10 cellular contexts compared by ENCODE assay signal in the genomic region with DNA sequence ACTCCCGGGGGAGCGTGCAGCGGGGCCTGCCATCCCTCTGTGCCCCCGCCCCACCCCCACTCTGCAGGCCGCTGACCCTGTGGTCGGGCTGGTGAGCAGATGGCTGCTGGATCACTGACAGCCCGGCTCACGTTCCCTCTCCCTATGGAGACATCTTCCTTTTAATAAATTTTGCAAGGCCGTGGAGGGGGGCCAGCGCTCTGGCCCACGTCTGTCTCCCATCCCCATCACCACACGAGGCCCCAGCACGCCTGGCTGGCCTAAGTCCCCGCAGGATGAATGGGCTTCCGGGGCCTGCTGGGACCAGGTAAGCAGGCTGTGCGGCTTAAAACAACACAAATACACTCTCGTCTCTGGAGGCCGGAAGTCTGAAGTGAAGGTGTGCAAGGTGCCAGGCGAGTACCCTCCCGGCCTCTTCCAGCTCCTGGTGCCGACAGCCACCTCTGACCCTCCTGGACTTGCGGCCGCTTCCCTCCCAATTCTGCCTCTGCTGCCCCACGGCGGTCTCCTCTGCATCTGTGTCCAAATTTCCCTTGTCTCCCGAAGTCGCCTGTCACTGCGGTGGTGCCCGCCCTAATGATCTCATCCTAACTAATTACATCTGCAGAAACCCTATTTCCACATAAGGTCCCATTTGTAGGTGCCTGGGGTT. TPM values are rescaled to one million over a fixed set of nuclear protein-coding genes. Genes with fewer than 3 reads are reported as not detected.
A peak's percentile ranks its signal among the peaks of the same experiment; 100 is the strongest.
DNase-seq lines count a peak whose midpoint lies in the region; ATAC-seq and TF ChIP-seq lines count a peak whose summit lies in the region.
"Had no signal": no experiment of that assay in that cellular context is flagged by ENCODE, and none has a peak within 500 bp of the region (broad histone marks: within the 10 kb centered on the region; RNA-seq: fewer than 3 reads in every experiment).

No MANE protein-coding gene starts in this region.

- no peaks in the 10 kb centered on the region for H3K27me3 ChIP-seq in ectodermal cell (ENCODE audit: control insufficient read depth, insufficient read depth, low read length, poor library complexity, severe bottlenecking)
- H3K27me3 ChIP-seq in lower lobe of right lung (ENCODE audit: low read depth), result no peaks in the 10 kb centered on the region
- H3K27me3 ChIP-seq in vagina, result no peaks in the 10 kb centered on the region

- H3K4me1 ChIP-seq in ectodermal cell (ENCODE audit: control insufficient read depth, insufficient read depth, low read length), result peaks cover 13% of the 10 kb centered on the region
- peaks cover 46% of the 10 kb centered on the region for H3K4me1 ChIP-seq in lower lobe of right lung
- H3K4me1 ChIP-seq in vagina, result peaks cover 17% of the 10 kb centered on the region

- no peak for ATAC-seq in lower lobe of right lung
- no peak for ATAC-seq in GM21825 (IDR thresholded peaks at IDR 0.05; ENCODE audit: unreplicated experiment)

- H3K27ac Mint-ChIP-seq in activated CD4-positive, alpha-beta memory T cell treated with anti-CD3 and anti-CD28 coated beads for 36 hours, result peak overlapping the region; percentile 4
- H3K27ac Mint-ChIP-seq in activated CD4-positive, alpha-beta memory T cell treated with anti-CD3 and anti-CD28 coated beads, Interleukin-2, amount 10 ng/mL, durations not matched to agents 7 days and 5 days, result no peak overlapping the region

- no peak for TF ChIP-seq CTCF in lower lobe of right lung (IDR thresholded peaks at IDR 0.05)
- TF ChIP-seq CTCF in vagina (IDR thresholded peaks at IDR 0.05), result no peak

- no peak overlapping the region for H3K4me3 Mint-ChIP-seq in activated CD4-positive, alpha-beta memory T cell treated with anti-CD3 and anti-CD28 coated beads for 36 hours
- H3K4me3 Mint-ChIP-seq in activated CD4-positive, alpha-beta memory T cell treated with anti-CD3 and anti-CD28 coated beads, Interleukin-2, amount 10 ng/mL, durations not matched to agents 7 days and 5 days, result no peak overlapping the region

- H3K4me1 Mint-ChIP-seq in activated CD4-positive, alpha-beta memory T cell treated with anti-CD3 and anti-CD28 coated beads for 36 hours (ENCODE audit: low read depth), result no peaks in the 10 kb centered on the region
- H3K4me1 Mint-ChIP-seq in activated CD4-positive, alpha-beta memory T cell treated with anti-CD3 and anti-CD28 coated beads, Interleukin-2, amount 10 ng/mL, durations not matched to agents 7 days and 5 days, result peaks cover 1% of the 10 kb centered on the region

- no peaks in the 10 kb centered on the region for H3K9me3 ChIP-seq in ectodermal cell (ENCODE audit: control insufficient read depth, low read length)
- H3K9me3 ChIP-seq in lower lobe of right lung, result no peaks in the 10 kb centered on the region
- no peaks in the 10 kb centered on the region for H3K9me3 ChIP-seq in vagina

- H3K36me3 ChIP-seq in ectodermal cell (ENCODE audit: control insufficient read depth, insufficient read depth, low read length) (no peaks in the 10 kb centered on the region), lower lobe of right lung (peaks cover 6% of the 10 kb centered on the region), vagina (no peaks in the 10 kb centered on the region)

- 45 to 51% methylated on average over 29 of the region's 29 CpGs for WGBS in ectodermal cell, 2 experiments

- CTCF ChIA-PET in activated CD4-positive, alpha-beta memory T cell treated with anti-CD3 and anti-CD28 coated beads for 36 hours (lab: Charles Lee), result no interaction called here
- CTCF ChIA-PET in activated CD4-positive, alpha-beta memory T cell treated with anti-CD3 and anti-CD28 coated beads, Interleukin-2, amount 10 ng/mL, durations not matched to agents 7 days and 5 days (lab: Charles Lee), result no interaction called here

- POLR2A ChIA-PET in activated CD4-positive, alpha-beta memory T cell treated with anti-CD3 and anti-CD28 coated beads for 36 hours (lab: Charles Lee), result no interaction called here
- POLR2A ChIA-PET in activated CD4-positive, alpha-beta memory T cell treated with anti-CD3 and anti-CD28 coated beads, Interleukin-2, amount 10 ng/mL, durations not matched to agents 7 days and 5 days (lab: Charles Lee), result no interaction called here

- intact Hi-C loops in activated CD4-positive, alpha-beta memory T cell treated with anti-CD3 and anti-CD28 coated beads for 36 hours (cut with micrococcal nuclease), result no loop called here
- intact Hi-C loops in lower lobe of right lung (cut with DNase I) (no loop called here), vagina (cut with DNase I) (no loop called here)

- no peaks in the 10 kb centered on the region for H3K36me3 Mint-ChIP-seq in activated CD4-positive, alpha-beta memory T cell treated with anti-CD3 and anti-CD28 coated beads for 36 hours
- no peaks in the 10 kb centered on the region for H3K36me3 Mint-ChIP-seq in activated CD4-positive, alpha-beta memory T cell treated with anti-CD3 and anti-CD28 coated beads, Interleukin-2, amount 10 ng/mL, durations not matched to agents 7 days and 5 days (ENCODE audit: low read depth)

- H3K27ac ChIP-seq in ectodermal cell (ENCODE audit: insufficient read depth, low read depth, low read length, poor library complexity, severe bottlenecking) (peak overlapping the region; percentile 37), lower lobe of right lung (peak overlapping the region; percentile 77), vagina (peak overlapping the region; percentile 61)

- no peaks in the 10 kb centered on the region for H3K27me3 Mint-ChIP-seq in activated CD4-positive, alpha-beta memory T cell treated with anti-CD3 and anti-CD28 coated beads for 36 hours
- no peaks in the 10 kb centered on the region for H3K27me3 Mint-ChIP-seq in activated CD4-positive, alpha-beta memory T cell treated with anti-CD3 and anti-CD28 coated beads, Interleukin-2, amount 10 ng/mL, durations not matched to agents 7 days and 5 days

- no peak for DNase-seq in activated CD4-positive, alpha-beta memory T cell treated with anti-CD3 and anti-CD28 coated beads for 36 hours
- DNase-seq in activated CD4-positive, alpha-beta memory T cell treated with anti-CD3 and anti-CD28 coated beads, Interleukin-2, amount 10 ng/mL, durations not matched to agents 7 days and 5 days, result no peak
- DNase-seq in lower lobe of right lung (no peak), vagina (ENCODE audit: extremely low spot score in 2 of 2) (no peak), AG08395 (ENCODE audit: low spot score) (no peak), kidney tubule cell (ENCODE audit: low spot score) (no peak)
- DNase-seq: KG1 had no signal

- no peak for TF ChIP-seq POLR2A in vagina (IDR thresholded peaks at IDR 0.05)

- no peaks in the 10 kb centered on the region for H3K9me3 Mint-ChIP-seq in activated CD4-positive, alpha-beta memory T cell treated with anti-CD3 and anti-CD28 coated beads for 36 hours
- no peaks in the 10 kb centered on the region for H3K9me3 Mint-ChIP-seq in activated CD4-positive, alpha-beta memory T cell treated with anti-CD3 and anti-CD28 coated beads, Interleukin-2, amount 10 ng/mL, durations not matched to agents 7 days and 5 days

- H3K4me3 ChIP-seq in ectodermal cell (ENCODE audit: insufficient read depth, low read depth, low read length) (peak overlapping the region; percentile 6), lower lobe of right lung (peak overlapping the region; percentile 6), vagina (no peak overlapping the region)

RNA-seq across cellular contexts. Expression of a gene that starts 8.3 kb away (rescaled TPM):
- total RNA-seq in activated CD4-positive, alpha-beta memory T cell treated with anti-CD3 and anti-CD28 coated beads for 36 hours, result 100 to 1,000 TPM; 464 to 465 TPM
- total RNA-seq in activated CD4-positive, alpha-beta memory T cell treated with anti-CD3 and anti-CD28 coated beads, Interleukin-2, amount 10 ng/mL, durations not matched to agents 7 days and 5 days, result 100 to 1,000 TPM; 385 to 406 TPM
- 477 TPM for polyA plus RNA-seq in ectodermal cell (2013, experiment 1 of 4)
- 476 TPM for polyA plus RNA-seq in ectodermal cell (2013, experiment 2 of 4)
- 331 TPM for polyA plus RNA-seq in ectodermal cell (2013, experiment 3 of 4)
- 345 TPM for polyA plus RNA-seq in ectodermal cell (2013, experiment 4 of 4)
- total RNA-seq in lower lobe of right lung (254 TPM), vagina (230 TPM)

RNA-seq across cellular contexts. Expression of a gene that starts 32.8 kb away (rescaled TPM):
- not detected for total RNA-seq in activated CD4-positive, alpha-beta memory T cell treated with anti-CD3 and anti-CD28 coated beads for 36 hours
- total RNA-seq in activated CD4-positive, alpha-beta memory T cell treated with anti-CD3 and anti-CD28 coated beads, Interleukin-2, amount 10 ng/mL, durations not matched to agents 7 days and 5 days, result not detected
- 96.2 TPM for polyA plus RNA-seq in ectodermal cell (2013, experiment 1 of 4)
- polyA plus RNA-seq in ectodermal cell (2013, experiment 2 of 4), result 106 TPM
- 100 TPM for polyA plus RNA-seq in ectodermal cell (2013, experiment 3 of 4)
- polyA plus RNA-seq in ectodermal cell (2013, experiment 4 of 4), result 110 TPM
- total RNA-seq in lower lobe of right lung (2.1 TPM), vagina (not detected)
- total RNA-seq: OCI-LY7 had no signal

RNA-seq across cellular contexts. Expression of a gene that starts 38.0 kb away (rescaled TPM):
- not detected for total RNA-seq in activated CD4-positive, alpha-beta memory T cell treated with anti-CD3 and anti-CD28 coated beads for 36 hours
- total RNA-seq in activated CD4-positive, alpha-beta memory T cell treated with anti-CD3 and anti-CD28 coated beads, Interleukin-2, amount 10 ng/mL, durations not matched to agents 7 days and 5 days, result not detected
- polyA plus RNA-seq in ectodermal cell (2013, experiment 1 of 4), result 0.17 TPM
- polyA plus RNA-seq in ectodermal cell (2013, experiment 2 of 4), result 0.14 TPM
- polyA plus RNA-seq in ectodermal cell (2013, experiment 3 of 4), result 0.21 TPM
- polyA plus RNA-seq in ectodermal cell (2013, experiment 4 of 4), result not detected
- total RNA-seq in lower lobe of right lung (8.9 TPM), vagina (0.49 TPM)

RNA-seq across cellular contexts. Expression of a gene that starts 38.7 kb away (rescaled TPM):
- total RNA-seq in activated CD4-positive, alpha-beta memory T cell treated with anti-CD3 and anti-CD28 coated beads for 36 hours, result not detected
- not detected for total RNA-seq in activated CD4-positive, alpha-beta memory T cell treated with anti-CD3 and anti-CD28 coated beads, Interleukin-2, amount 10 ng/mL, durations not matched to agents 7 days and 5 days
- polyA plus RNA-seq in ectodermal cell (2013, experiment 1 of 4), result 1.1 TPM
- polyA plus RNA-seq in ectodermal cell (2013, experiment 2 of 4), result 1.9 TPM
- polyA plus RNA-seq in ectodermal cell (2013, experiment 3 of 4), result 1.0 TPM
- 1.0 TPM for polyA plus RNA-seq in ectodermal cell (2013, experiment 4 of 4)
- total RNA-seq in lower lobe of right lung, result 1.7 TPM
- total RNA-seq in vagina, result not detected
- total RNA-seq: OCI-LY7 had no signal

RNA-seq across cellular contexts. Expression of a gene that starts 51.9 kb away (rescaled TPM):
- total RNA-seq in activated CD4-positive, alpha-beta memory T cell treated with anti-CD3 and anti-CD28 coated beads for 36 hours, result not detected
- not detected for total RNA-seq in activated CD4-positive, alpha-beta memory T cell treated with anti-CD3 and anti-CD28 coated beads, Interleukin-2, amount 10 ng/mL, durations not matched to agents 7 days and 5 days
- not detected for polyA plus RNA-seq in ectodermal cell (2013, experiment 1 of 4)
- 0.32 TPM for polyA plus RNA-seq in ectodermal cell (2013, experiment 2 of 4)
- polyA plus RNA-seq in ectodermal cell (2013, experiment 3 of 4), result not detected
- 1.1 TPM for polyA plus RNA-seq in ectodermal cell (2013, experiment 4 of 4)
- total RNA-seq in lower lobe of right lung (not detected), vagina (not detected)
- total RNA-seq: OCI-LY7 had no signal

Comparison
In these comparisons a context has a peak if more than half of its experiments do, and no peak if none do; other contexts are left out.
1. H3K4me3 ChIP-seq: peak in ectodermal cell (single experiment) and lower lobe of right lung (single experiment); none in vagina (0 of 2).
2. Peak in every context shown above with its lines, with median percentiles within 50 percentile points of each other: H3K27ac ChIP-seq.